In the genomic region with DNA sequence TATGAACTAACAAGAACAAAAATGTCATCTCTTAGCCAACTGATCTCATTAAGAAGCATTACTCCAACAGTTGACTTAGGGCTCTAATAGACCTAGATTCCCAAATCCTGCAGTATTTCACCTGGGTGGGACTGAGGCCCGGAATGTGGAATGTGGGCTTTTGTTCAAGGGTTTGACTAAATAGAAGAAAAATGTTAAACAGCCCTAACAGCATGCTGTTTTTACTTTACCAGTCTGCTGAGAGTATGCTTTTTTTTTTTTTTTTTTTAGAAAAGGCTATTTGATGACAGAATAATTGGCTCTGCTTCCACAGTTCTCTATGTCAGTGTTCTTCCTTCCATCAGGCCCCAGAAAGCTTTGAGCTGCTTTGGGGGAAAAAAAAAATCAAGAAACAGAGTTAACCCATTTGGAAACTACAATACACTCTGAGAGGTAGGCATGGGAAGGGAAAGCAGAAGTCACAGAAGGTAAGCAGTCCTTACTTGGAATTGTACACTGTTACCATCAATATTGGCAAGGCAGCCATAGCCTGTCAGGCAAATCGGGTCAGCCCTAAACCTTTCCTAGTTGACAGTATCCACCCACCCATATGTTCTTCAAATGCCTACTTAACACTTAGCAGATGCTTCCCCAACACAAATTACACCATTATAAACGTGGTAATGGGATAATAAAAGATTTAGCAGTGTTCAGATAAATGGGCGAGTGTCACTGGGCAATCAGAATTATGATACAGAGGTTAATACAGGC, we compare ENCODE assay signal across 16 cellular contexts.
"Had no signal": no experiment of that assay in that cellular context is flagged by ENCODE, and none has a peak within 500 bp of the region (broad histone marks: within the 10 kb centered on the region; RNA-seq: fewer than 3 reads in every experiment).

No MANE protein-coding gene starts in this region.

- H3K36me3 ChIP-seq: transverse colon had no signal

- ATAC-seq: activated CD4-positive, CD25-positive, alpha-beta regulatory T cell treated with anti-CD3 and anti-CD28 coated beads, Interleukin-2, amount 50 U/mL, for 24 hours; activated naive CD4-positive, alpha-beta T cell treated with anti-CD3 and anti-CD28 coated beads, Interleukin-2, amount 50 U/mL, for 72 hours; activated T-cell treated with anti-CD3 and anti-CD28 coated beads, Interleukin-2, amount 50 U/mL, for 4 hours; left colon; right cardiac atrium; stimulated activated naive B cell treated with anti-CD40 and anti-IgM and Interleukin-4, amounts not matched to agents 10 μg/mL and 1 μg/mL and 100 μg/mL, for 72 hours had no signal

- H3K4me3 ChIP-seq: lung, transverse colon had no signal

- H3K4me1 ChIP-seq: transverse colon had no signal

- H3K4me3 Mint-ChIP-seq: activated T-cell treated with anti-CD3 and anti-CD28 coated beads, Interleukin-2, amount 50 U/mL, for 4 hours; naive B cell; stimulated activated naive B cell treated with anti-CD40 and anti-IgM and Interleukin-4, amounts not matched to agents 10 μg/mL and 1 μg/mL and 100 μg/mL, for 72 hours had no signal

- H3K9me3 ChIP-seq: transverse colon had no signal

- H3K27me3 ChIP-seq: transverse colon had no signal

- H3K27ac ChIP-seq: transverse colon had no signal

- H3K27me3 Mint-ChIP-seq: naive B cell; stimulated activated naive B cell treated with anti-CD40 and anti-IgM and Interleukin-4, amounts not matched to agents 10 μg/mL and 1 μg/mL and 100 μg/mL, for 72 hours had no signal

- H3K4me1 Mint-ChIP-seq: naive B cell; stimulated activated naive B cell treated with anti-CD40 and anti-IgM and Interleukin-4, amounts not matched to agents 10 μg/mL and 1 μg/mL and 100 μg/mL, for 72 hours had no signal

- H3K27ac Mint-ChIP-seq: activated naive CD4-positive, alpha-beta T cell treated with anti-CD3 and anti-CD28 coated beads, Interleukin-2, amount 50 U/mL, for 72 hours; naive B cell; stimulated activated naive B cell treated with anti-CD40 and anti-IgM and Interleukin-4, amounts not matched to agents 10 μg/mL and 1 μg/mL and 100 μg/mL, for 72 hours had no signal

- DNase-seq: activated CD4-positive, alpha-beta T cell treated with anti-CD3 and anti-CD28 coated beads, Interleukin-2, amount 50 U/mL, for 4 hours; activated effector memory CD4-positive, alpha-beta T cell treated with anti-CD3 and anti-CD28 coated beads, Interleukin-2, amount 50 U/mL, for 16 hours; activated T-cell treated with anti-CD3 and anti-CD28 coated beads, Interleukin-2, amount 50 U/mL, for 4 hours; amniotic stem cell; glutamatergic neuron; left colon; naive B cell; posterior cingulate gyrus; right cardiac atrium; stimulated activated CD4-positive, alpha-beta T cell treated with anti-CD3 and anti-CD28 coated beads, Interleukin-1b, Interleukin-23, amount 100 ng/mL, for 48 hours; stimulated activated naive B cell treated with anti-CD40 and anti-IgM and Interleukin-4, amounts not matched to agents 10 μg/mL and 1 μg/mL and 100 μg/mL, for 72 hours; substantia nigra; transverse colon had no signal

- H3K36me3 Mint-ChIP-seq: activated naive CD4-positive, alpha-beta T cell treated with anti-CD3 and anti-CD28 coated beads, Interleukin-2, amount 50 U/mL, for 72 hours; naive B cell; stimulated activated naive B cell treated with anti-CD40 and anti-IgM and Interleukin-4, amounts not matched to agents 10 μg/mL and 1 μg/mL and 100 μg/mL, for 72 hours had no signal
